In the genomic region with DNA sequence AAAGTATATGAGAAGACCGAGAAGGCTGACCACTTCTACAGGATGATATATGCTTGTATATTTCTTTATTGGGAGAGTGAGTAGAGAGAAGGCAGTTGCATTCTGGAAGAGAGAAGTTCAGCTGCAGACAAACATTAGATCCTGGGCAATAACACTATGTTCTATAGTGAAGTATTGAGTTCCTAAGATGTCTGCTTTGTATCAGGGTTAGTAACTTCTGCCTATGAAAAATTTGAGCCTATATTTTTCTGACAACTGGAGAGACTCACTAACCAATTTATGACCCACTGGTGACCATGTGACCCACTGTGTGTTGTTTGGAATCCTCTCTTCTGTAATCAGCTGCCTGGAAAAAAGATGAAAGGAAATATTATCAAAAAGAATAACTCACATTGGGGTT, we compare ENCODE assay signal across 1 cellular context.
TF ChIP-seq lines count a peak whose summit lies in the region.

No MANE protein-coding gene starts in this region.

TF ChIP-seq in SK-N-SH, 30 proteins besides CTCF, POLR2A, EP300 and RAD21:
- TF ChIP-seq CHD2 (IDR thresholded peaks at IDR 0.05; ENCODE audit: low read length, partially characterized antibody) (no peak), TCF12 (IDR thresholded peaks at IDR 0.05) (0 out of 2 replicates have a peak, but pooled peaks have one; percentile 17)
- TF ChIP-seq, protein P1, sequence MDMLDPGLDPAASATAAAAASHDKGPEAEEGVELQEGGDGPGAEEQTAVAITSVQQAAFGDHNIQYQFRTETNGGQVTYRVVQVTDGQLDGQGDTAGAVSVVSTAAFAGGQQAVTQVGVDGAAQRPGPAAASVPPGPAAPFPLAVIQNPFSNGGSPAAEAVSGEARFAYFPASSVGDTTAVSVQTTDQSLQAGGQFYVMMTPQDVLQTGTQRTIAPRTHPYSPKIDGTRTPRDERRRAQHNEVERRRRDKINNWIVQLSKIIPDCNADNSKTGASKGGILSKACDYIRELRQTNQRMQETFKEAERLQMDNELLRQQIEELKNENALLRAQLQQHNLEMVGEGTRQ (IDR thresholded peaks at IDR 0.05; ENCODE audit: borderline replicate concordance, low read depth, low read length), result no peak
TF ChIP-seq in SK-N-SH: peak in this region for 1.
